In the genomic region with DNA sequence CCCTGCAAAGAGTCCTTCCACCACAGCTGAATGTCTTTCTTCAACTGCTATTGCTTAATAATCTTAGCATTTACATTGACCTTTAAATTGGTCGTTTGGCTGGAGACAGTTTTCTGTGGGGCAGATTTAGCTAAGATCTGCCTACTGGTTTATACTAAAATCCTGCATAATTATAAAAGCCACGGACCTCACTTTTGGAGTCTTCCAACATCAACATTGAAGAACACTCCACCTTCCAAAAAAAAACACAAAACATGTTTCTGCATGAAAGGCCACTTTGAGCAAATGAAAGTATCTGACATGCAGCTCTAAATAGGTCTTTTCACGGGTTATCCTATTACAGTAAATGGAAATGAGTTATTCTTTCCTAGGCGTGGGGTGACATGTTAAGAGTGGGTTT, we compare ENCODE assay signal across 28 cellular contexts. TPM values are rescaled to one million over a fixed set of nuclear protein-coding genes. Genes with fewer than 3 reads are reported as not detected.
A peak's percentile ranks its signal among the peaks of the same experiment; 100 is the strongest.
DNase-seq lines count a peak whose midpoint lies in the region; ATAC-seq, FAIRE-seq and TF ChIP-seq lines count a peak whose summit lies in the region.
"Had no signal": no experiment of that assay in that cellular context is flagged by ENCODE, and none has a peak within 500 bp of the region (broad histone marks: within the 10 kb centered on the region; RNA-seq: fewer than 3 reads in every experiment).

No MANE protein-coding gene starts in this region.

- no peak overlapping the region for H3K4ac ChIP-seq in mesenchymal stem cell (ENCODE audit: low read depth in 1 of 2, low read length in 2 of 2)

- in situ Hi-C loops in GM13976 (cut with MboI; ENCODE audit: low sequenced_read_pairs, unreplicated experiment) = no loop called here

- no peaks in the 10 kb centered on the region for H3K79me1 ChIP-seq in mesenchymal stem cell (replicated peaks; ENCODE audit: low read length, poor library complexity, severe bottlenecking)

- H2AFZ ChIP-seq in Karpas-422 (ENCODE audit: low read length) (0 out of 2 replicates have a peak overlapping the region, but pooled peaks have one; percentile 20), mesenchymal stem cell (ENCODE audit: low read depth, low read length) (no peak overlapping the region)
- H2AFZ ChIP-seq: GM23248 had no signal

- H2BK5ac ChIP-seq in mesenchymal stem cell (ENCODE audit: low read depth, low read length, poor library complexity, severe bottlenecking) = no peak overlapping the region

- H2BK12ac ChIP-seq in mesenchymal stem cell (ENCODE audit: low read length in 2 of 2) = no peak overlapping the region

- H3K18ac ChIP-seq in mesenchymal stem cell (ENCODE audit: low read depth in 1 of 2, low read length in 2 of 2) = no peak overlapping the region

- intact Hi-C loops in Right ventricle myocardium inferior (cut with DNase I) = no loop called here

- no peak overlapping the region for H3K14ac ChIP-seq in mesenchymal stem cell (ENCODE audit: low read length in 2 of 2)

- H3K4me2 ChIP-seq in Karpas-422 (ENCODE audit: low read depth, low read length, poor library complexity, severe bottlenecking) = no peak overlapping the region
- H3K4me2 ChIP-seq in mesenchymal stem cell (ENCODE audit: low read length, poor library complexity, severe bottlenecking) = no peak overlapping the region

- no peak for ATAC-seq in Right ventricle myocardium inferior
- ATAC-seq: activated CD8-positive, alpha-beta T cell treated with anti-CD3 and anti-CD28 coated beads, Interleukin-2, amount 10 ng/mL, durations not matched to agents 7 days and 5 days; activated naive CD8-positive, alpha-beta T cell treated with anti-CD3 and anti-CD28 coated beads, Interleukin-2, amount 50 U/mL, for 24 hours had no signal

- no peaks in the 10 kb centered on the region for H3K9me2 ChIP-seq in Karpas-422 (replicated peaks; ENCODE audit: insufficient read depth, low read length)

- H3K9ac ChIP-seq in Karpas-422 (ENCODE audit: low read length) = no peak overlapping the region
- H3K9ac ChIP-seq in mesenchymal stem cell (ENCODE audit: low read length) = no peak overlapping the region
- H3K9ac ChIP-seq: GM23248 had no signal

- peaks cover 17% of the 10 kb centered on the region for H3K4me1 ChIP-seq in Karpas-422 (ENCODE audit: low read length)
- peaks cover 2% of the 10 kb centered on the region for H3K4me1 ChIP-seq in mesenchymal stem cell (ENCODE audit: control insufficient read depth, insufficient read depth, low read depth, low read length)
- H3K4me1 ChIP-seq: Peyer's patch, prostate gland had no signal

- WGBS in mesenchymal stem cell = 79% methylated on average over 4 of the region's 4 CpGs

- DNase-seq in Karpas-422 = no peak
- peak; percentile 28 for DNase-seq in NCI-H2171 (lab: John Stamatoyannopoulos, UW)
- peak; percentile 40 for DNase-seq in bronchial epithelial cell (ENCODE audit: low read depth)
- peak; percentile 43 for DNase-seq in mesenchymal stem cell
- DNase-seq in GM13976 (ENCODE audit: low spot score) = no peak
- DNase-seq in Right ventricle myocardium inferior (ENCODE audit: missing footprints) = no peak
- no peak for DNase-seq in AML-193 (lab: John Stamatoyannopoulos, UW)
- no peak for DNase-seq in stimulated activated CD4-positive, alpha-beta T cell treated with anti-CD3 and anti-CD28 coated beads, Interleukin-4, amount 100 ng/mL, for 1 hour
- DNase-seq: activated CD8-positive, alpha-beta T cell treated with anti-CD3 and anti-CD28 coated beads, Interleukin-2, amount 10 ng/mL, durations not matched to agents 7 days and 5 days; activated effector memory CD4-positive, alpha-beta T cell treated with anti-CD3 and anti-CD28 coated beads, Interleukin-2, amount 50 U/mL, for 16 hours; activated naive CD8-positive, alpha-beta T cell treated with anti-CD3 and anti-CD28 coated beads, Interleukin-2, amount 50 U/mL, for 24 hours; activated T-cell treated with anti-CD3 and anti-CD28 coated beads for 4 hours; CD4-positive, CD25-positive, alpha-beta regulatory T cell; glutamatergic neuron; GM23248; kidney glomerular epithelial cell; MM.1S; NCI-H1694; Peyer's patch; T-helper 1 cell; trophoblast cell had no signal

- no peak overlapping the region for H4K91ac ChIP-seq in mesenchymal stem cell (ENCODE audit: low read length)

- no peak for FAIRE-seq in bronchial epithelial cell (lab: Jason Lieb, UNC)
- FAIRE-seq: G401.6 had no signal

- no peaks in the 10 kb centered on the region for H4K20me1 ChIP-seq in Karpas-422 (ENCODE audit: insufficient read depth, low read depth, low read length)

- no peak overlapping the region for H4K8ac ChIP-seq in mesenchymal stem cell (ENCODE audit: low read length)

- H3K79me2 ChIP-seq in Karpas-422 (ENCODE audit: low read length) = no peaks in the 10 kb centered on the region

- H2BK15ac ChIP-seq in mesenchymal stem cell (ENCODE audit: low read depth, poor library complexity, severe bottlenecking) = no peak overlapping the region

- no peak overlapping the region for H3K4me3 ChIP-seq in Karpas-422 (ENCODE audit: low read length)
- H3K4me3 ChIP-seq in bronchial epithelial cell (ENCODE audit: low read depth, low read length) = no peak overlapping the region
- no peak overlapping the region for H3K4me3 ChIP-seq in mesenchymal stem cell (ENCODE audit: insufficient read depth in 1 of 2, low read depth in 1 of 2, low read length in 2 of 2)
- H3K4me3 ChIP-seq: breast epithelium, coronary artery, esophagus muscularis mucosa, GM23248, Peyer's patch, prostate gland, SJSA1 had no signal

- H3K27ac ChIP-seq in Karpas-422 (ENCODE audit: low read length) (no peak overlapping the region), mesenchymal stem cell (ENCODE audit: low read length, poor library complexity, severe bottlenecking) (no peak overlapping the region)
- H3K27ac ChIP-seq: coronary artery, esophagus muscularis mucosa, GM23248, neutrophil, Peyer's patch, prostate gland, SJSA1 had no signal

- H2AK5ac ChIP-seq in mesenchymal stem cell (ENCODE audit: low read length, severe bottlenecking) = no peak overlapping the region

- H3K9me3 ChIP-seq in Karpas-422 (ENCODE audit: low read length) (peaks cover 6% of the 10 kb centered on the region; the same call in 1 of the 2 replicates), mesenchymal stem cell (ENCODE audit: control insufficient read depth, low read length) (peaks cover 8% of the 10 kb centered on the region)
- H3K9me3 ChIP-seq: breast epithelium, esophagus muscularis mucosa, neutrophil, Peyer's patch, prostate gland had no signal

- H3K27me3 ChIP-seq in Karpas-422 (ENCODE audit: low read length) (no peaks in the 10 kb centered on the region), bronchial epithelial cell (ENCODE audit: control insufficient read depth, insufficient read depth, low read length) (no peaks in the 10 kb centered on the region), mesenchymal stem cell (ENCODE audit: control insufficient read depth in 1 of 2, insufficient read depth in 1 of 2, low read length in 2 of 2) (no peaks in the 10 kb centered on the region)
- H3K27me3 ChIP-seq: breast epithelium, esophagus muscularis mucosa, neutrophil, Peyer's patch, SJSA1 had no signal

- no peak overlapping the region for H3K23ac ChIP-seq in mesenchymal stem cell (ENCODE audit: low read length in 2 of 2)

- TF ChIP-seq CTCF in bronchial epithelial cell (IDR thresholded peaks at IDR 0.05; ENCODE audit: insufficient read depth, low read length, severe bottlenecking) = no peak
- no peak for TF ChIP-seq CTCF in GM13976 (IDR thresholded peaks at IDR 0.05; ENCODE audit: borderline replicate concordance, control extremely low read depth, extremely low read depth, insufficient read depth, missing control alignments)

- 0 out of 2 replicates have a peak, but pooled peaks cover 4% of the 10 kb centered on the region for H3K36me3 ChIP-seq in Karpas-422 (ENCODE audit: insufficient read depth, low read length)
- no peaks in the 10 kb centered on the region for H3K36me3 ChIP-seq in bronchial epithelial cell (ENCODE audit: control insufficient read depth, insufficient read depth, low read length)
- H3K36me3 ChIP-seq in mesenchymal stem cell (ENCODE audit: control insufficient read depth in 1 of 2, insufficient read depth in 2 of 2, low read depth in 1 of 2, low read length in 2 of 2) = no peaks in the 10 kb centered on the region
- H3K36me3 ChIP-seq: breast epithelium, esophagus muscularis mucosa, neutrophil, Peyer's patch, prostate gland, SJSA1 had no signal

- H2BK120ac ChIP-seq in mesenchymal stem cell (ENCODE audit: low read depth, low read length) = no peak overlapping the region

RNA-seq across cellular contexts. Expression of a gene that starts 57.0 kb away (rescaled TPM):
- 35.8 and 63.8 TPM in 2 replicates for total RNA-seq in Karpas-422 (2014; rRNA removed; shearing (Covaris generic); ENCODE audit: low replicate concordance)
- 23.2 and 30.8 TPM in 2 replicates for total RNA-seq in bronchial epithelial cell
- polyA plus RNA-seq in mesenchymal stem cell (2013, experiment 1 of 2) = 57.8 TPM
- 61.2 TPM for polyA plus RNA-seq in mesenchymal stem cell (2013, experiment 2 of 2)
- total RNA-seq in Right ventricle myocardium inferior = 31.1 TPM

Comparison
In these comparisons a context has a peak if more than half of its experiments do, and no peak if none do; other contexts are left out.
1. DNase-seq: peak in NCI-H2171 (single experiment), bronchial epithelial cell (single experiment) and mesenchymal stem cell (single experiment); none in Karpas-422 (single experiment), GM13976 (single experiment), Right ventricle myocardium inferior (single experiment), AML-193 (0 of 2) and stimulated activated CD4-positive, alpha-beta T cell treated with anti-CD3 and anti-CD28 coated beads, Interleukin-4, amount 100 ng/mL, for 1 hour (single experiment).